In genomic region chr20:22471156-22471836, GRCh38 we compare ENCODE assay signal across 1 cellular context.
A peak's percentile ranks its signal among the peaks of the same experiment; 100 is the strongest.
TF ChIP-seq lines count a peak whose summit lies in the region.

No MANE protein-coding gene starts in this region.

TF ChIP-seq in HepG2, 621 proteins besides CTCF, POLR2A, EP300 and RAD21 (continued from another document and continues in another):
- TF ChIP-seq ZNF331 (CRISPR knock-in tag; IDR thresholded peaks at IDR 0.05) (no peak), ZGPAT (CRISPR knock-in tag; IDR thresholded peaks at IDR 0.05) (no peak), TCF12 (IDR thresholded peaks at IDR 0.05) (no peak), TCF12 (CRISPR knock-in tag; IDR thresholded peaks at IDR 0.05) (no peak), ZBTB14 (CRISPR knock-in tag; IDR thresholded peaks at IDR 0.05) (no peak), PRMT3 (CRISPR knock-in tag; IDR thresholded peaks at IDR 0.05; ENCODE audit: borderline replicate concordance, low read depth) (no peak), ZFP36 (IDR thresholded peaks at IDR 0.05; ENCODE audit: borderline replicate concordance, low read depth, low read length, partially characterized antibody) (no peak), ZFP36L2 (CRISPR knock-in tag; IDR thresholded peaks at IDR 0.05) (no peak), PRPF4 (IDR thresholded peaks at IDR 0.05; ENCODE audit: low read depth, low read length, poor library complexity, severe bottlenecking) (no peak), GTF2F1 (IDR thresholded peaks at IDR 0.05; ENCODE audit: low read length) (no peak), ADNP (CRISPR knock-in tag; IDR thresholded peaks at IDR 0.05) (no peak), HCFC1 (IDR thresholded peaks at IDR 0.05; ENCODE audit: low read depth, low read length) (no peak), KDM5B (CRISPR knock-in tag; IDR thresholded peaks at IDR 0.05; ENCODE audit: borderline replicate concordance) (no peak), ZBTB44 (CRISPR knock-in tag; IDR thresholded peaks at IDR 0.05) (no peak), CEBPG (CRISPR knock-in tag; IDR thresholded peaks at IDR 0.05) (peak; percentile 56), HMG20B (CRISPR knock-in tag; conservative IDR thresholded peaks at IDR 0.05) (no peak), ZNF644 (CRISPR knock-in tag; IDR thresholded peaks at IDR 0.05; ENCODE audit: low read depth) (peak; percentile 98), KAT2B (IDR thresholded peaks at IDR 0.05; ENCODE audit: borderline replicate concordance, low read depth, low read length) (no peak), MYNN (CRISPR knock-in tag; IDR thresholded peaks at IDR 0.05; ENCODE audit: low read depth) (no peak), ZNF782 (CRISPR knock-in tag; IDR thresholded peaks at IDR 0.05; ENCODE audit: borderline replicate concordance) (no peak), CBX2 (IDR thresholded peaks at IDR 0.05; ENCODE audit: low read depth, low read length) (no peak), CBX2 (CRISPR knock-in tag; IDR thresholded peaks at IDR 0.05; ENCODE audit: low read depth) (no peak), ZNF136 (CRISPR knock-in tag; IDR thresholded peaks at IDR 0.05; ENCODE audit: low read depth) (no peak), NFKB2 (CRISPR knock-in tag; IDR thresholded peaks at IDR 0.05; ENCODE audit: borderline replicate concordance) (0 out of 2 replicates have a peak, but pooled peaks have one; percentile 52), POLR2AphosphoS2 (IDR thresholded peaks at IDR 0.05; ENCODE audit: low read depth, low read length) (no peak), CBFB (CRISPR knock-in tag; IDR thresholded peaks at IDR 0.05) (no peak), GATAD1 (CRISPR knock-in tag; IDR thresholded peaks at IDR 0.05) (0 out of 2 replicates have a peak, but pooled peaks have one; percentile 16), SYNCRIP (IDR thresholded peaks at IDR 0.05; ENCODE audit: insufficient read depth, low read depth, low read length) (no peak), NFIC (IDR thresholded peaks at IDR 0.05; ENCODE audit: low read length) (no peak), ZNF576 (CRISPR knock-in tag; IDR thresholded peaks at IDR 0.05) (no peak), PREB (CRISPR knock-in tag; IDR thresholded peaks at IDR 0.05) (no peak), JDP2 (CRISPR knock-in tag; IDR thresholded peaks at IDR 0.05; ENCODE audit: borderline replicate concordance) (no peak), ZNF335 (CRISPR knock-in tag; IDR thresholded peaks at IDR 0.05) (no peak), SIN3B (IDR thresholded peaks at IDR 0.05; ENCODE audit: low read length) (no peak), ZNF672 (CRISPR knock-in tag; IDR thresholded peaks at IDR 0.05) (no peak), DNMT1 (CRISPR knock-in tag; IDR thresholded peaks at IDR 0.05) (no peak), SCMH1 (CRISPR knock-in tag; IDR thresholded peaks at IDR 0.05; ENCODE audit: borderline replicate concordance) (no peak), HOXA5 (CRISPR knock-in tag; IDR thresholded peaks at IDR 0.05) (no peak), SSRP1 (CRISPR knock-in tag; IDR thresholded peaks at IDR 0.05) (no peak), ZNF326 (CRISPR knock-in tag; IDR thresholded peaks at IDR 0.05; ENCODE audit: borderline replicate concordance) (no peak), DR1 (CRISPR knock-in tag; IDR thresholded peaks at IDR 0.05) (no peak), ZNF546 (CRISPR knock-in tag; conservative IDR thresholded peaks at IDR 0.05) (no peak), ZNF619 (CRISPR knock-in tag; IDR thresholded peaks at IDR 0.05) (no peak), KLF6 (CRISPR knock-in tag; IDR thresholded peaks at IDR 0.05) (no peak), ZBTB1 (CRISPR knock-in tag; IDR thresholded peaks at IDR 0.05; ENCODE audit: borderline replicate concordance) (no peak), DNMT3B (CRISPR knock-in tag; conservative IDR thresholded peaks at IDR 0.05) (0 out of 2 replicates have a peak, but pooled peaks have one; percentile 34), ZNF841 (CRISPR knock-in tag; IDR thresholded peaks at IDR 0.05; ENCODE audit: borderline replicate concordance) (no peak), ZMYM4 (CRISPR knock-in tag; IDR thresholded peaks at IDR 0.05) (0 out of 2 replicates have a peak, but pooled peaks have one; percentile 46), PITX1 (CRISPR knock-in tag; IDR thresholded peaks at IDR 0.05) (peak; percentile 44; the same call in 1 of the 2 replicates), ZNF205 (CRISPR knock-in tag; IDR thresholded peaks at IDR 0.05) (no peak), ZMAT3 (CRISPR knock-in tag; conservative IDR thresholded peaks at IDR 0.05) (no peak), KLF15 (CRISPR knock-in tag; IDR thresholded peaks at IDR 0.05; ENCODE audit: borderline replicate concordance) (no peak), ZNF44 (CRISPR knock-in tag; IDR thresholded peaks at IDR 0.05) (no peak), ZMYM2 (CRISPR knock-in tag; IDR thresholded peaks at IDR 0.05) (peak; percentile 11; the same call in 1 of the 2 replicates)
- TF ChIP-seq, protein P1, sequence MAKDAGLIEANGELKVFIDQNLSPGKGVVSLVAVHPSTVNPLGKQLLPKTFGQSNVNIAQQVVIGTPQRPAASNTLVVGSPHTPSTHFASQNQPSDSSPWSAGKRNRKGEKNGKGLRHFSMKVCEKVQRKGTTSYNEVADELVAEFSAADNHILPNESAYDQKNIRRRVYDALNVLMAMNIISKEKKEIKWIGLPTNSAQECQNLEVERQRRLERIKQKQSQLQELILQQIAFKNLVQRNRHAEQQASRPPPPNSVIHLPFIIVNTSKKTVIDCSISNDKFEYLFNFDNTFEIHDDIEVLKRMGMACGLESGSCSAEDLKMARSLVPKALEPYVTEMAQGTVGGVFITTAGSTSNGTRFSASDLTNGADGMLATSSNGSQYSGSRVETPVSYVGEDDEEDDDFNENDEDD (CRISPR knock-in tag; IDR thresholded peaks at IDR 0.05; ENCODE audit: borderline replicate concordance): no peak
- TF ChIP-seq, protein P2, sequence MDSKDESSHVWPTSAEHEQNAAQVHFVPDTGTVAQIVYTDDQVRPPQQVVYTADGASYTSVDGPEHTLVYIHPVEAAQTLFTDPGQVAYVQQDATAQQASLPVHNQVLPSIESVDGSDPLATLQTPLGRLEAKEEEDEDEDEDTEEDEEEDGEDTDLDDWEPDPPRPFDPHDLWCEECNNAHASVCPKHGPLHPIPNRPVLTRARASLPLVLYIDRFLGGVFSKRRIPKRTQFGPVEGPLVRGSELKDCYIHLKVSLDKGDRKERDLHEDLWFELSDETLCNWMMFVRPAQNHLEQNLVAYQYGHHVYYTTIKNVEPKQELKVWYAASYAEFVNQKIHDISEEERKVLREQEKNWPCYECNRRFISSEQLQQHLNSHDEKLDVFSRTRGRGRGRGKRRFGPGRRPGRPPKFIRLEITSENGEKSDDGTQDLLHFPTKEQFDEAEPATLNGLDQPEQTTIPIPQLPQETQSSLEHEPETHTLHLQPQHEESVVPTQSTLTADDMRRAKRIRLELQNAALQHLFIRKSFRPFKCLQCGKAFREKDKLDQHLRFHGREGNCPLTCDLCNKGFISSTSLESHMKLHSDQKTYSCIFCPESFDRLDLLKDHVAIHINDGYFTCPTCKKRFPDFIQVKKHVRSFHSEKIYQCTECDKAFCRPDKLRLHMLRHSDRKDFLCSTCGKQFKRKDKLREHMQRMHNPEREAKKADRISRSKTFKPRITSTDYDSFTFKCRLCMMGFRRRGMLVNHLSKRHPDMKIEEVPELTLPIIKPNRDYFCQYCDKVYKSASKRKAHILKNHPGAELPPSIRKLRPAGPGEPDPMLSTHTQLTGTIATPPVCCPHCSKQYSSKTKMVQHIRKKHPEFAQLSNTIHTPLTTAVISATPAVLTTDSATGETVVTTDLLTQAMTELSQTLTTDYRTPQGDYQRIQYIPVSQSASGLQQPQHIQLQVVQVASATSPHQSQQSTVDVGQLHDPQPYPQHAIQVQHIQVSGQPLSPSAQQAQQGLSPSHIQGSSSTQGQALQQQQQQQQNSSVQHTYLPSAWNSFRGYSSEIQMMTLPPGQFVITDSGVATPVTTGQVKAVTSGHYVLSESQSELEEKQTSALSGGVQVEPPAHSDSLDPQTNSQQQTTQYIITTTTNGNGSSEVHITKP (CRISPR knock-in tag; IDR thresholded peaks at IDR 0.05; ENCODE audit: low read depth): no peak
- TF ChIP-seq, protein P3, sequence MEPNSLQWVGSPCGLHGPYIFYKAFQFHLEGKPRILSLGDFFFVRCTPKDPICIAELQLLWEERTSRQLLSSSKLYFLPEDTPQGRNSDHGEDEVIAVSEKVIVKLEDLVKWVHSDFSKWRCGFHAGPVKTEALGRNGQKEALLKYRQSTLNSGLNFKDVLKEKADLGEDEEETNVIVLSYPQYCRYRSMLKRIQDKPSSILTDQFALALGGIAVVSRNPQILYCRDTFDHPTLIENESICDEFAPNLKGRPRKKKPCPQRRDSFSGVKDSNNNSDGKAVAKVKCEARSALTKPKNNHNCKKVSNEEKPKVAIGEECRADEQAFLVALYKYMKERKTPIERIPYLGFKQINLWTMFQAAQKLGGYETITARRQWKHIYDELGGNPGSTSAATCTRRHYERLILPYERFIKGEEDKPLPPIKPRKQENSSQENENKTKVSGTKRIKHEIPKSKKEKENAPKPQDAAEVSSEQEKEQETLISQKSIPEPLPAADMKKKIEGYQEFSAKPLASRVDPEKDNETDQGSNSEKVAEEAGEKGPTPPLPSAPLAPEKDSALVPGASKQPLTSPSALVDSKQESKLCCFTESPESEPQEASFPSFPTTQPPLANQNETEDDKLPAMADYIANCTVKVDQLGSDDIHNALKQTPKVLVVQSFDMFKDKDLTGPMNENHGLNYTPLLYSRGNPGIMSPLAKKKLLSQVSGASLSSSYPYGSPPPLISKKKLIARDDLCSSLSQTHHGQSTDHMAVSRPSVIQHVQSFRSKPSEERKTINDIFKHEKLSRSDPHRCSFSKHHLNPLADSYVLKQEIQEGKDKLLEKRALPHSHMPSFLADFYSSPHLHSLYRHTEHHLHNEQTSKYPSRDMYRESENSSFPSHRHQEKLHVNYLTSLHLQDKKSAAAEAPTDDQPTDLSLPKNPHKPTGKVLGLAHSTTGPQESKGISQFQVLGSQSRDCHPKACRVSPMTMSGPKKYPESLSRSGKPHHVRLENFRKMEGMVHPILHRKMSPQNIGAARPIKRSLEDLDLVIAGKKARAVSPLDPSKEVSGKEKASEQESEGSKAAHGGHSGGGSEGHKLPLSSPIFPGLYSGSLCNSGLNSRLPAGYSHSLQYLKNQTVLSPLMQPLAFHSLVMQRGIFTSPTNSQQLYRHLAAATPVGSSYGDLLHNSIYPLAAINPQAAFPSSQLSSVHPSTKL (CRISPR knock-in tag; IDR thresholded peaks at IDR 0.05): peak; percentile 73
- TF ChIP-seq, protein P4, sequence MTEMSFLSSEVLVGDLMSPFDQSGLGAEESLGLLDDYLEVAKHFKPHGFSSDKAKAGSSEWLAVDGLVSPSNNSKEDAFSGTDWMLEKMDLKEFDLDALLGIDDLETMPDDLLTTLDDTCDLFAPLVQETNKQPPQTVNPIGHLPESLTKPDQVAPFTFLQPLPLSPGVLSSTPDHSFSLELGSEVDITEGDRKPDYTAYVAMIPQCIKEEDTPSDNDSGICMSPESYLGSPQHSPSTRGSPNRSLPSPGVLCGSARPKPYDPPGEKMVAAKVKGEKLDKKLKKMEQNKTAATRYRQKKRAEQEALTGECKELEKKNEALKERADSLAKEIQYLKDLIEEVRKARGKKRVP (CRISPR knock-in tag; IDR thresholded peaks at IDR 0.05): peak in 1 of 2 experiments; percentile 67; a peak in 1 of 4 replicates
